Comparison of ENCODE assay signal across 8 cellular contexts in genomic region chr10:95656291-95657164, GRCh38. TPM values are rescaled to one million over a fixed set of nuclear protein-coding genes. Genes with fewer than 3 reads are reported as not detected.
DNase-seq lines count a peak whose midpoint lies in the region; ATAC-seq and TF ChIP-seq lines count a peak whose summit lies in the region.

ALDH18A1 (minus strand) TSS chr10:95656711; CDS start chr10:95653377, 3,334 bp downstream.

- H3K9me3 ChIP-seq in OCI-LY7 (ENCODE audit: low read length) (peaks cover 6% of the 10 kb centered on the region), mononuclear cell (ENCODE audit: low read depth, low read length) (no peaks in the 10 kb centered on the region)

- no peak within 1 kb of the TSS for H3K27ac ChIP-seq in OCI-LY7 (ENCODE audit: low read depth, low read length, poor library complexity, severe bottlenecking)

- peak; percentile 79 for ATAC-seq in GM21367 (IDR thresholded peaks at IDR 0.05; ENCODE audit: unreplicated experiment)

- POLR2A ChIA-PET in OCI-LY7 (lab: Charles Lee): interaction anchor here (0.5 kb wide), 1 partner anchor 189 kb away, joined by 3 read pairs; no protein-coding TSS in a partner anchor

- DNase-seq in D341Med (ENCODE audit: low spot score): peak; percentile 91
- DNase-seq in HT1080 (ENCODE audit: low read depth): peak; percentile 89
- peak; percentile 95 for DNase-seq in OCI-LY7 (ENCODE audit: low spot score)
- DNase-seq in activated CD8-positive, alpha-beta memory T cell treated with anti-CD3 and anti-CD28 coated beads, Interleukin-2, amount 50 U/mL, for 48 hours: peak; percentile 96
- DNase-seq in epidermal melanocyte (ENCODE audit: insufficient read length, low spot score): peak; percentile 85
- DNase-seq in stimulated activated CD8-positive, alpha-beta memory T cell treated with anti-CD3 and anti-CD28 coated beads, Interleukin-2, amount 100 ng/mL, for 48 hours (ENCODE audit: low read depth in 2 of 2): peak; percentile 88 to 89

- H3K36me3 ChIP-seq in OCI-LY7 (ENCODE audit: insufficient read depth, low read length): peaks cover 24% of the 10 kb centered on the region

- no peaks in the 10 kb centered on the region for H3K9me2 ChIP-seq in OCI-LY7 (ENCODE audit: insufficient read depth, low read length)

- peaks cover 24% of the 10 kb centered on the region; the same call in 1 of the 2 replicates for H3K79me2 ChIP-seq in OCI-LY7 (ENCODE audit: insufficient read depth, low read depth, low read length)

- no TSS peak for BruUV-seq in OCI-LY7 (replicated peaks; lab: Mats Ljungman, UMichigan)

- peak within 1 kb of the TSS; percentile 87 for H2AFZ ChIP-seq in OCI-LY7 (ENCODE audit: low read length)

- intact Hi-C loops in OCI-LY7 (cut with micrococcal nuclease; ENCODE audit: unreplicated experiment): no loop called here

- H3K4me1 ChIP-seq in OCI-LY7 (ENCODE audit: insufficient read depth, low read length, poor library complexity, severe bottlenecking) (peaks cover 19% of the 10 kb centered on the region), mononuclear cell (ENCODE audit: insufficient read depth, low read length) (peaks cover 18% of the 10 kb centered on the region)

- peak within 1 kb of the TSS; percentile 76 for H3K4me3 ChIP-seq in OCI-LY7 (ENCODE audit: low read depth, low read length, poor library complexity, severe bottlenecking)
- H3K4me3 ChIP-seq in mononuclear cell (ENCODE audit: low read length): peak within 1 kb of the TSS; percentile 62

- no peaks in the 10 kb centered on the region for H3K27me3 ChIP-seq in mononuclear cell (ENCODE audit: insufficient read depth, low read length)

- CTCF ChIA-PET in OCI-LY7 (lab: Charles Lee; ENCODE audit: unreplicated experiment): no interaction called here

- TF ChIP-seq CTCF in OCI-LY7 (conservative IDR thresholded peaks at IDR 0.05; ENCODE audit: low read length): no peak

- H3K4me2 ChIP-seq in OCI-LY7 (ENCODE audit: low read length): peak within 1 kb of the TSS; percentile 81

- no peaks in the 10 kb centered on the region for H4K20me1 ChIP-seq in OCI-LY7 (ENCODE audit: insufficient read depth, low read length)

RNA-seq across cellular contexts. Expression of gene ALDH18A1, which starts in this region (rescaled TPM):
- total RNA-seq in HT1080 (2014; rRNA removed; shearing (Covaris generic)): 78.1 and 89.3 TPM in 2 replicates
- polyA plus RNA-seq in HT1080 (2015; cell fraction: cytosol; rRNA removed): 30.9 and 34.5 TPM in 2 replicates
- 146 and 148 TPM in 2 replicates for polyA plus RNA-seq in HT1080 (2015; cell fraction: nucleus; rRNA removed)
- total RNA-seq in OCI-LY7 (2014; rRNA removed; shearing (Covaris generic)): 62.3 and 65.9 TPM in 2 replicates
- 72.1 and 72.3 TPM in 2 replicates for total RNA-seq in OCI-LY7 (2022)
- 5.9 TPM for total RNA-seq in mononuclear cell
